In genomic region chr21:45554477-45555175, GRCh38 we compare ENCODE assay signal across 8 cellular contexts. TPM values are rescaled to one million over a fixed set of nuclear protein-coding genes. Genes with fewer than 3 reads are reported as not detected.
DNase-seq lines count a peak whose midpoint lies in the region; ATAC-seq and TF ChIP-seq lines count a peak whose summit lies in the region.

No MANE protein-coding gene starts in this region.

- peak overlapping the region; percentile 13 for H3K4me3 ChIP-seq in lower leg skin (ENCODE audit: low read depth, poor library complexity, severe bottlenecking)

- intact Hi-C loops in lower leg skin (cut with DNase I; ENCODE audit: low total_unique reads): loop anchor here (2.0 kb wide), 1 partner anchor 266 kb away; no protein-coding TSS in a partner anchor

- 0 to 1% methylated on average over 27 to 36 of the region's 53 CpGs for WGBS in lower leg skin, 2 donors

- peak in 1 of 3 donors; percentile 50 for TF ChIP-seq CTCF in lower leg skin (IDR thresholded peaks at IDR 0.05)

- peak; percentile 49 for ATAC-seq in HG02852 (IDR thresholded peaks at IDR 0.05; ENCODE audit: unreplicated experiment)
- no peak for ATAC-seq in HG03565 (IDR thresholded peaks at IDR 0.05; ENCODE audit: unreplicated experiment)

- TF ChIP-seq POLR2A in lower leg skin (IDR thresholded peaks at IDR 0.05): no peak

- DNase-seq in GF-D8 (lab: John Stamatoyannopoulos, UW) (peak; percentile 37), NCI-H446 treated with DMSO at 0.1 percent for 48 hours (lab: John Stamatoyannopoulos, UW) (peak; percentile 7), dermis blood vessel endothelial cell (peak; percentile 85), lower leg skin (ENCODE audit: low spot score in 2 of 2) (peak; percentile 38 to 96)
- DNase-seq in activated CD4-positive, alpha-beta T cell treated with anti-CD3 and anti-CD28 coated beads, Interleukin-2, amount 50 U/mL, for 48 hours: peak; percentile 91
- peak; percentile 79 to 92 for DNase-seq in stimulated activated CD4-positive, alpha-beta T cell treated with anti-CD3 and anti-CD28 coated beads, Interleukin-4, amount 100 ng/mL, for 48 hours (ENCODE audit: low read depth in 2 of 2)

RNA-seq across cellular contexts. Expression of gene SLC19A1, which starts 12.4 kb away (rescaled TPM):
- 5.8 and 13.5 TPM in 2 replicates for total RNA-seq in dermis blood vessel endothelial cell
- total RNA-seq in lower leg skin: 1 to 10 TPM; 3.6 to 7.3 (median 5.0) TPM

Comparison
In these comparisons a context has a peak if more than half of its experiments do, and no peak if none do; other contexts are left out.
1. DNase-seq: peak in every context shown above with its lines; median percentile 91 in activated CD4-positive, alpha-beta T cell treated with anti-CD3 and anti-CD28 coated beads, Interleukin-2, amount 50 U/mL, for 48 hours; 86 in stimulated activated CD4-positive, alpha-beta T cell treated with anti-CD3 and anti-CD28 coated beads, Interleukin-4, amount 100 ng/mL, for 48 hours; 85 in dermis blood vessel endothelial cell; 67 in lower leg skin; 37 in GF-D8; 7 in NCI-H446 treated with DMSO at 0.1 percent for 48 hours.